ENCODE assay signal across 8 cellular contexts in genomic region chr1:196148367-196148970, GRCh38.
DNase-seq lines count a peak whose midpoint lies in the region; ATAC-seq and TF ChIP-seq lines count a peak whose summit lies in the region.

No MANE protein-coding gene starts in this region.

- no peaks in the 10 kb centered on the region for H3K36me3 ChIP-seq in OCI-LY1 (ENCODE audit: insufficient read depth, low read length)
- H3K36me3 ChIP-seq in ovary = no peaks in the 10 kb centered on the region

- TF ChIP-seq EP300 in ovary (IDR thresholded peaks at IDR 0.05) = no peak

- H3K9me3 ChIP-seq in OCI-LY1 (ENCODE audit: low read length) = no peaks in the 10 kb centered on the region
- H3K9me3 ChIP-seq in ovary = no peaks in the 10 kb centered on the region

- ATAC-seq in HG03175 (IDR thresholded peaks at IDR 0.05; ENCODE audit: unreplicated experiment) (peak; percentile 62), GM19324 (IDR thresholded peaks at IDR 0.05; ENCODE audit: low FRiP score, unreplicated experiment) (no peak)

- DNase-seq in SHP77 treated with DMSO at 0.1 percent for 48 hours (lab: John Stamatoyannopoulos, UW) = peak; percentile 13
- DNase-seq in SHP77 (lab: John Stamatoyannopoulos, UW) = no peak
- DNase-seq in epithelial cell of esophagus (ENCODE audit: low read depth) = peak; percentile 57
- no peak for DNase-seq in retinal pigment epithelial cell (ENCODE audit: low read depth)
- DNase-seq in ovary = no peak

- no peaks in the 10 kb centered on the region for H3F3A ChIP-seq in OCI-LY1 (ENCODE audit: insufficient read depth, low read length)

- no peak overlapping the region for H3K4me2 ChIP-seq in OCI-LY1 (ENCODE audit: low read length)

- H2AFZ ChIP-seq in OCI-LY1 (ENCODE audit: low read length) = no peak overlapping the region

- no peaks in the 10 kb centered on the region for H3K79me2 ChIP-seq in OCI-LY1 (ENCODE audit: insufficient read depth, low read length)

- TF ChIP-seq POLR2A in ovary (IDR thresholded peaks at IDR 0.05) = no peak

- no peaks in the 10 kb centered on the region for H3K4me1 ChIP-seq in OCI-LY1 (ENCODE audit: insufficient read depth, low read length, severe bottlenecking)
- no peaks in the 10 kb centered on the region for H3K4me1 ChIP-seq in ovary (ENCODE audit: insufficient read depth)

- intact Hi-C loops in ovary (cut with DNase I) = no loop called here

- TF ChIP-seq CTCF in OCI-LY1 (IDR thresholded peaks at IDR 0.05; ENCODE audit: low read length) (peak; percentile 60; the same call in 1 of the 2 replicates), epithelial cell of esophagus (IDR thresholded peaks at IDR 0.05; ENCODE audit: insufficient read depth, low read depth, low read length, missing control alignments) (peak; percentile 18), retinal pigment epithelial cell (conservative IDR thresholded peaks at IDR 0.05; ENCODE audit: low read depth, low read length) (peak; percentile 36), ovary (IDR thresholded peaks at IDR 0.05) (peak in 1 of 3 donors; percentile 25)

- H3K9me2 ChIP-seq in OCI-LY1 (ENCODE audit: low read depth, low read length) = no peaks in the 10 kb centered on the region

- H3K27ac ChIP-seq in OCI-LY1 (ENCODE audit: low read depth, low read length, poor library complexity, severe bottlenecking) (no peak overlapping the region), ovary (no peak overlapping the region)

- no peaks in the 10 kb centered on the region for H4K20me1 ChIP-seq in OCI-LY1 (ENCODE audit: insufficient read depth, low read length)

- WGBS in ovary, 3 donors = 42 to 46% (median 46%) methylated on average over 3 of the region's 3 CpGs

- H3K27me3 ChIP-seq in OCI-LY1 (ENCODE audit: insufficient read depth, low read length) (no peaks in the 10 kb centered on the region), ovary (no peaks in the 10 kb centered on the region)

- no peak overlapping the region for H3K9ac ChIP-seq in OCI-LY1 (ENCODE audit: low read length)

- no peak overlapping the region for H3K4me3 ChIP-seq in OCI-LY1 (ENCODE audit: low read depth, low read length, poor library complexity, severe bottlenecking)
- no peak overlapping the region for H3K4me3 ChIP-seq in epithelial cell of esophagus (ENCODE audit: low read length)
- no peak overlapping the region for H3K4me3 ChIP-seq in retinal pigment epithelial cell (ENCODE audit: low read length)
- no peak overlapping the region for H3K4me3 ChIP-seq in ovary

Comparison
In these comparisons a context has a peak if more than half of its experiments do, and no peak if none do; other contexts are left out.
1. DNase-seq: peak in SHP77 treated with DMSO at 0.1 percent for 48 hours (single experiment) and epithelial cell of esophagus (single experiment); none in SHP77 (0 of 2), retinal pigment epithelial cell (single experiment) and ovary (0 of 5).